Comparison of ENCODE assay signal across 28 cellular contexts in the genomic region with DNA sequence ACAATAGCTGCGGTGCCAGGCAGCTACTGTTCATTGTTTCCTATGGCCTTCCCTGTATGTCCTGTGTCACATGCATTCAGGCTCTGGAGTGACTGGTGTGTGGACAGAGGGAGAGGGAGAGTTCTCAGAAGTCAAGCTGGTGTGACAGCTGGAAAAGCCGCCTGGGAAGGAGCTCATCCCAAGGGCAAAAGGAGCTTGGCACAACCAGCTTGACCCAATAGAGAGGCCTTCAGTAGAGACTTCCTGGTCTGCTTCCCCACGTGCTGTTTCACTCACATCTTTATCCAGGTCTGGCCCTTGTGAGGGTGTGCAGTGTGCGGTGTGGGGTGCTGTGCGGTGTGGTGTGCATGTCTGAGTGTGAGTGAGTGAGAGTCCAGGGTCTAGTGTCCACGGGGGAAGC. TPM values are rescaled to one million over a fixed set of nuclear protein-coding genes. Genes with fewer than 3 reads are reported as not detected.
A peak's percentile ranks its signal among the peaks of the same experiment; 100 is the strongest.
DNase-seq lines count a peak whose midpoint lies in the region; ATAC-seq and TF ChIP-seq lines count a peak whose summit lies in the region.
"Had no signal": no experiment of that assay in that cellular context is flagged by ENCODE, and none has a peak within 500 bp of the region (broad histone marks: within the 10 kb centered on the region; RNA-seq: fewer than 3 reads in every experiment).

No MANE protein-coding gene starts in this region.

- H3K27ac ChIP-seq in WERI-Rb-1 (no peak overlapping the region; the same call in 1 of the 2 replicates), smooth muscle cell (ENCODE audit: low read depth) (no peak overlapping the region)
- H3K27ac ChIP-seq: epithelial cell of prostate, tibial nerve had no signal

- no peaks in the 10 kb centered on the region for H3K79me2 ChIP-seq in smooth muscle cell (ENCODE audit: low read depth)

- WGBS in smooth muscle cell (ENCODE audit: low lambda C conversion rate), result 91% methylated on average over 6 of the region's 6 CpGs

- no peaks in the 10 kb centered on the region for H3F3A ChIP-seq in smooth muscle cell (ENCODE audit: low read depth)

- H3K4me3 Mint-ChIP-seq in T-helper 2 cell treated with Interferon-gamma antibody and Interleukin-4, amounts not matched to agents 5 μg/mL and 100 μg/mL, for 36 hours, result no peak overlapping the region
- H3K4me3 Mint-ChIP-seq: stimulated activated naive CD8-positive, alpha-beta T cell treated with anti-CD3 and anti-CD28 coated beads, Interleukin-15, Interleukin-2, amounts not matched to agents 100 ng/mL and 50 ng/mL, for 24 hours had no signal

- no peak for ATAC-seq in activated naive CD4-positive, alpha-beta T cell treated with anti-CD3 and anti-CD28 coated beads, Interleukin-2, amount 50 U/mL, for 72 hours
- ATAC-seq: Panc1 had no signal

- H4K20me1 ChIP-seq in smooth muscle cell (ENCODE audit: low read depth), result no peaks in the 10 kb centered on the region

- H3K4me3 ChIP-seq in WERI-Rb-1 (ENCODE audit: low read depth, low read length) (no peak overlapping the region), smooth muscle cell (no peak overlapping the region)
- H3K4me3 ChIP-seq: HAP-1, tibial nerve had no signal

- H3K27ac Mint-ChIP-seq in T-helper 2 cell treated with Interferon-gamma antibody and Interleukin-4, amounts not matched to agents 5 μg/mL and 100 μg/mL, for 36 hours, result peak overlapping the region; percentile 38
- H3K27ac Mint-ChIP-seq in activated naive CD4-positive, alpha-beta T cell treated with anti-CD3 and anti-CD28 coated beads, Interleukin-2, amount 50 U/mL, for 72 hours, result peak overlapping the region in 1 of 2 donors; percentile 13

- peaks cover under 1% of the 10 kb centered on the region for H3K27me3 Mint-ChIP-seq in T-helper 2 cell treated with Interferon-gamma antibody and Interleukin-4, amounts not matched to agents 5 μg/mL and 100 μg/mL, for 36 hours (ENCODE audit: low read depth)

- H3K4me1 Mint-ChIP-seq in T-helper 2 cell treated with Interferon-gamma antibody and Interleukin-4, amounts not matched to agents 5 μg/mL and 100 μg/mL, for 36 hours (ENCODE audit: low read depth), result peaks cover 66% of the 10 kb centered on the region

- H3K27me3 ChIP-seq in WERI-Rb-1 (ENCODE audit: insufficient read depth, low read depth, severe bottlenecking) (no peaks in the 10 kb centered on the region), smooth muscle cell (ENCODE audit: low read depth) (no peaks in the 10 kb centered on the region)
- H3K27me3 ChIP-seq: spleen, tibial nerve had no signal

- no peak for TF ChIP-seq CTCF in WERI-Rb-1 (IDR thresholded peaks at IDR 0.05; ENCODE audit: low read depth, low read length)
- TF ChIP-seq CTCF in smooth muscle cell (IDR thresholded peaks at IDR 0.05; ENCODE audit: borderline replicate concordance, insufficient read depth, poor library complexity, severe bottlenecking), result no peak

- H2AFZ ChIP-seq in smooth muscle cell (ENCODE audit: low read depth), result no peak overlapping the region

- H3K9ac ChIP-seq in smooth muscle cell (ENCODE audit: low read depth), result no peak overlapping the region

- H3K4me2 ChIP-seq in smooth muscle cell, result no peak overlapping the region

- peaks cover 1% of the 10 kb centered on the region for H3K9me3 Mint-ChIP-seq in T-helper 2 cell treated with Interferon-gamma antibody and Interleukin-4, amounts not matched to agents 5 μg/mL and 100 μg/mL, for 36 hours
- H3K9me3 Mint-ChIP-seq in activated naive CD4-positive, alpha-beta T cell treated with anti-CD3 and anti-CD28 coated beads, Interleukin-2, amount 50 U/mL, for 72 hours, result no peaks in the 10 kb centered on the region
- H3K9me3 Mint-ChIP-seq: stimulated activated naive CD8-positive, alpha-beta T cell treated with anti-CD3 and anti-CD28 coated beads, Interleukin-15, Interleukin-2, amounts not matched to agents 100 ng/mL and 50 ng/mL, for 24 hours had no signal

- no peaks in the 10 kb centered on the region for H3K4me1 ChIP-seq in smooth muscle cell (ENCODE audit: low read depth)
- H3K4me1 ChIP-seq: HAP-1, tibial nerve had no signal

- peaks cover 3% of the 10 kb centered on the region for H3K36me3 Mint-ChIP-seq in T-helper 2 cell treated with Interferon-gamma antibody and Interleukin-4, amounts not matched to agents 5 μg/mL and 100 μg/mL, for 36 hours (ENCODE audit: low read depth)
- no peaks in the 10 kb centered on the region for H3K36me3 Mint-ChIP-seq in activated naive CD4-positive, alpha-beta T cell treated with anti-CD3 and anti-CD28 coated beads, Interleukin-2, amount 50 U/mL, for 72 hours

- H3K9me3 ChIP-seq in WERI-Rb-1 (ENCODE audit: severe bottlenecking) (no peaks in the 10 kb centered on the region), smooth muscle cell (replicated peaks; ENCODE audit: low read depth) (no peaks in the 10 kb centered on the region)
- H3K9me3 ChIP-seq: HAP-1, spleen, tibial nerve had no signal

- DNase-seq in T-helper 2 cell treated with Interferon-gamma antibody and Interleukin-4, amounts not matched to agents 5 μg/mL and 100 μg/mL, for 36 hours (ENCODE audit: low spot score), result no peak
- DNase-seq in T-helper 2 cell (no peak), WERI-Rb-1 (peak; percentile 54), medulla oblongata (ENCODE audit: extremely low spot score) (peak; percentile 55), smooth muscle cell (lab: John Stamatoyannopoulos, UW; ENCODE audit: unreplicated experiment) (no peak)
- DNase-seq in stimulated activated CD8-positive, alpha-beta memory T cell treated with anti-CD3 and anti-CD28 coated beads, Interleukin-4, amount 100 ng/mL, for 48 hours, result peak; percentile 16
- no peak for DNase-seq in stimulated activated CD4-positive, alpha-beta T cell treated with anti-CD3 and anti-CD28 coated beads, Interleukin-4, amount 100 ng/mL, for 24 hours
- DNase-seq in activated naive CD4-positive, alpha-beta T cell treated with anti-CD3 and anti-CD28 coated beads, Interleukin-2, amount 50 U/mL, for 72 hours (ENCODE audit: low spot score in 2 of 2), result no peak
- DNase-seq: 8988T; activated CD4-positive, alpha-beta T cell treated with anti-CD3 and anti-CD28 coated beads for 48 hours; activated effector memory CD4-positive, alpha-beta T cell treated with anti-CD3 and anti-CD28 coated beads, Interleukin-2, amount 50 U/mL, for 16 hours; cerebellar nuclear complex; GF-D8; NCI-H1048; NCI-H187; NCI-H2171 treated with DMSO at 0.1 percent for 48 hours; NCI-H524 treated with DMSO at 0.1 percent for 48 hours; SIG-M5; spleen; stimulated activated CD4-positive, alpha-beta T cell treated with anti-CD3 and anti-CD28 coated beads, Interleukin-4, amount 100 ng/mL, for 1 hour; SW 1271 had no signal

- H3K36me3 ChIP-seq in WERI-Rb-1, result no peaks in the 10 kb centered on the region
- H3K36me3 ChIP-seq in smooth muscle cell (ENCODE audit: low read depth), result no peaks in the 10 kb centered on the region
- H3K36me3 ChIP-seq: HAP-1, spleen, tibial nerve had no signal

RNA-seq across cellular contexts. Expression of gene NT5DC4, which starts 11.1 kb away (rescaled TPM):
- not detected in 2 replicates for total RNA-seq in smooth muscle cell
- polyA plus RNA-seq in smooth muscle cell, result not detected in 2 replicates
- total RNA-seq in activated naive CD4-positive, alpha-beta T cell treated with anti-CD3 and anti-CD28 coated beads, Interleukin-2, amount 50 U/mL, for 72 hours, result not detected
- total RNA-seq: lung microvascular endothelial cell, renal cortical epithelial cell, tibial nerve had no signal

RNA-seq across cellular contexts. Expression of gene CKAP2L, which starts 54.7 kb away (rescaled TPM):
- total RNA-seq in smooth muscle cell, result 7.8 and 16.7 TPM in 2 replicates
- 5.1 and 6.6 TPM in 2 replicates for polyA plus RNA-seq in smooth muscle cell
- total RNA-seq in activated naive CD4-positive, alpha-beta T cell treated with anti-CD3 and anti-CD28 coated beads, Interleukin-2, amount 50 U/mL, for 72 hours, result 10 to 100 TPM; 22.5 to 55.6 TPM
- total RNA-seq: tibial nerve had no signal

Comparison
In these comparisons a context has a peak if more than half of its experiments do, and no peak if none do; other contexts are left out.
1. DNase-seq: peak in WERI-Rb-1 (single experiment), medulla oblongata (single experiment) and stimulated activated CD8-positive, alpha-beta memory T cell treated with anti-CD3 and anti-CD28 coated beads, Interleukin-4, amount 100 ng/mL, for 48 hours (single experiment); none in T-helper 2 cell treated with Interferon-gamma antibody and Interleukin-4, amounts not matched to agents 5 μg/mL and 100 μg/mL, for 36 hours (single experiment), T-helper 2 cell (0 of 5), stimulated activated CD4-positive, alpha-beta T cell treated with anti-CD3 and anti-CD28 coated beads, Interleukin-4, amount 100 ng/mL, for 24 hours (single experiment), smooth muscle cell (single experiment) and activated naive CD4-positive, alpha-beta T cell treated with anti-CD3 and anti-CD28 coated beads, Interleukin-2, amount 50 U/mL, for 72 hours (0 of 2).